In the genomic region with DNA sequence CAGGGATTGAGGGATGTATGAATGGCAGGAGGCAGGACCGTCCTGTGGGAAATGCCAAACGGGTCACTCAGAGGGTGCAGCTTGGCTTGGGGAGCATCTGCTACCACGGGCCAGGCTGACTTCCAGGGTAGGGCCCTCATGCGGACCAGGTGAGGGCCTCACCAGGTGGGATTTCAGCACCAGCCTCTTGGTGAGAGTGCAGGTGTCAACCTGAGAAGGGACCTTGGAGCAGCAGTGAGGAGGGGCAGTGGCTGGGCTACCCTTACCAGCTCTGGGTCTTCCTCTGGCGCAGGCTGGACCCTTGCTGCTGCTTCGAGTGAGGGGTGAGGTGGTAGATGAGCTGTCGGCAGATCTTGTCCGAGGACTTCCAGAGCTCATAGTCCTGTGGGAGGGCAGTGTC, we compare ENCODE assay signal across 1 cellular context.
TF ChIP-seq lines count a peak whose summit lies in the region.

No MANE protein-coding gene starts in this region.

TF ChIP-seq in HepG2, 621 proteins besides CTCF, POLR2A, EP300 and RAD21:
- no peak for TF ChIP-seq SKI (IDR thresholded peaks at IDR 0.05; ENCODE audit: partially characterized antibody)
- TF ChIP-seq, protein P1, sequence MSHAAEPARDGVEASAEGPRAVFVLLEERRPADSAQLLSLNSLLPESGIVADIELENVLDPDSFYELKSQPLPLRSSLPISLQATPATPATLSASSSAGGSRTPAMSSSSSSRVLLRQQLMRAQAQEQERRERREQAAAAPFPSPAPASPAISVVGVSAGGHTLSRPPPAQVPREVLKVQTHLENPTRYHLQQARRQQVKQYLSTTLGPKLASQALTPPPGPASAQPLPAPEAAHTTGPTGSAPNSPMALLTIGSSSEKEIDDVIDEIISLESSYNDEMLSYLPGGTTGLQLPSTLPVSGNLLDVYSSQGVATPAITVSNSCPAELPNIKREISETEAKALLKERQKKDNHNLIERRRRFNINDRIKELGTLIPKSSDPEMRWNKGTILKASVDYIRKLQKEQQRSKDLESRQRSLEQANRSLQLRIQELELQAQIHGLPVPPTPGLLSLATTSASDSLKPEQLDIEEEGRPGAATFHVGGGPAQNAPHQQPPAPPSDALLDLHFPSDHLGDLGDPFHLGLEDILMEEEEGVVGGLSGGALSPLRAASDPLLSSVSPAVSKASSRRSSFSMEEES (CRISPR knock-in tag; IDR thresholded peaks at IDR 0.05) = no peak
- TF ChIP-seq SATB2 (CRISPR knock-in tag; IDR thresholded peaks at IDR 0.05) = no peak
- TF ChIP-seq, protein P2, sequence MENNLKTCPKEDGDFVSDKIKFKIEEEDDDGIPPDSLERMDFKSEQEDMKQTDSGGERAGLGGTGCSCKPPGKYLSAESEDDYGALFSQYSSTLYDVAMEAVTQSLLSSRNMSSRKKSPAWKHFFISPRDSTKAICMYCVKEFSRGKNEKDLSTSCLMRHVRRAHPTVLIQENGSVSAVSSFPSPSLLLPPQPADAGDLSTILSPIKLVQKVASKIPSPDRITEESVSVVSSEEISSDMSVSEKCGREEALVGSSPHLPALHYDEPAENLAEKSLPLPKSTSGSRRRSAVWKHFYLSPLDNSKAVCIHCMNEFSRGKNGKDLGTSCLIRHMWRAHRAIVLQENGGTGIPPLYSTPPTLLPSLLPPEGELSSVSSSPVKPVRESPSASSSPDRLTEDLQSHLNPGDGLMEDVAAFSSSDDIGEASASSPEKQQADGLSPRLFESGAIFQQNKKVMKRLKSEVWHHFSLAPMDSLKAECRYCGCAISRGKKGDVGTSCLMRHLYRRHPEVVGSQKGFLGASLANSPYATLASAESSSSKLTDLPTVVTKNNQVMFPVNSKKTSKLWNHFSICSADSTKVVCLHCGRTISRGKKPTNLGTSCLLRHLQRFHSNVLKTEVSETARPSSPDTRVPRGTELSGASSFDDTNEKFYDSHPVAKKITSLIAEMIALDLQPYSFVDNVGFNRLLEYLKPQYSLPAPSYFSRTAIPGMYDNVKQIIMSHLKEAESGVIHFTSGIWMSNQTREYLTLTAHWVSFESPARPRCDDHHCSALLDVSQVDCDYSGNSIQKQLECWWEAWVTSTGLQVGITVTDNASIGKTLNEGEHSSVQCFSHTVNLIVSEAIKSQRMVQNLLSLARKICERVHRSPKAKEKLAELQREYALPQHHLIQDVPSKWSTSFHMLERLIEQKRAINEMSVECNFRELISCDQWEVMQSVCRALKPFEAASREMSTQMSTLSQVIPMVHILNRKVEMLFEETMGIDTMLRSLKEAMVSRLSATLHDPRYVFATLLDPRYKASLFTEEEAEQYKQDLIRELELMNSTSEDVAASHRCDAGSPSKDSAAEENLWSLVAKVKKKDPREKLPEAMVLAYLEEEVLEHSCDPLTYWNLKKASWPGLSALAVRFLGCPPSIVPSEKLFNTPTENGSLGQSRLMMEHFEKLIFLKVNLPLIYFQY (CRISPR knock-in tag; IDR thresholded peaks at IDR 0.05; ENCODE audit: borderline replicate concordance) = no peak
- no peak for TF ChIP-seq FOXM1 (CRISPR knock-in tag; IDR thresholded peaks at IDR 0.05)
- TF ChIP-seq ZNF841 (CRISPR knock-in tag; IDR thresholded peaks at IDR 0.05; ENCODE audit: borderline replicate concordance) = no peak
